8 cellular contexts compared by ENCODE assay signal in genomic region chr17:40191237-40192208, GRCh38.
DNase-seq lines count a peak whose midpoint lies in the region; ATAC-seq lines count a peak whose summit lies in the region.

No MANE protein-coding gene starts in this region.

- DNase-seq in activated gamma-delta T cell treated with Interleukin-2 at 50 U/mL for 16 hours (peak; percentile 58), activated gamma-delta T cell (lab: John Stamatoyannopoulos, UW) (no peak), RPMI8226 (peak; percentile 75), germinal center (ENCODE audit: low spot score) (peak; percentile 88), nucleus accumbens (lab: John Stamatoyannopoulos, UW) (peak in 50 of 56 donors; percentile 21 to 80 (median 55)), substantia nigra (lab: John Stamatoyannopoulos, UW) (peak in 47 of 49 donors; percentile 10 to 84 (median 59))
- DNase-seq in activated naive CD4-positive, alpha-beta T cell treated with Interleukin-2 at 50 U/mL for 16 hours = peak; percentile 69

- ATAC-seq in HG03432 (IDR thresholded peaks at IDR 0.05; ENCODE audit: unreplicated experiment) = peak; percentile 72

- no peak overlapping the region for H3K27ac ChIP-seq in substantia nigra (ENCODE audit: low read depth, low read length, poor library complexity, severe bottlenecking)
